ENCODE assay signal across 17 cellular contexts in genomic region chr15:91961357-91961756, GRCh38.
"Had no signal": no experiment of that assay in that cellular context is flagged by ENCODE, and none has a peak within 500 bp of the region (broad histone marks: within the 10 kb centered on the region; RNA-seq: fewer than 3 reads in every experiment).

No MANE protein-coding gene starts in this region.

- H3K36me3 Mint-ChIP-seq: naive B cell had no signal

- H3K27me3 ChIP-seq: body of pancreas, gastrocnemius medialis, heart right ventricle, ovary, sigmoid colon, SJSA1, spleen had no signal

- H3K9me3 Mint-ChIP-seq: activated naive CD4-positive, alpha-beta T cell treated with anti-CD3 and anti-CD28 coated beads, Interleukin-2, amount 50 U/mL, for 24 hours had no signal

- H3K27ac Mint-ChIP-seq: activated CD8-positive, alpha-beta memory T cell treated with anti-CD3 and anti-CD28 coated beads, Interleukin-2, amount 10 ng/mL, durations not matched to agents 7 days and 5 days; activated naive CD4-positive, alpha-beta T cell treated with anti-CD3 and anti-CD28 coated beads, Interleukin-2, amount 50 U/mL, for 24 hours; naive B cell had no signal

- H3K4me1 ChIP-seq: body of pancreas, SJSA1 had no signal

- H3K4me3 ChIP-seq: body of pancreas, ovary, sigmoid colon, SJSA1, spleen, thoracic aorta had no signal

- ATAC-seq: activated CD4-positive, CD25-positive, alpha-beta regulatory T cell treated with anti-CD3 and anti-CD28 coated beads, Interleukin-2, amount 50 U/mL, for 24 hours; activated CD8-positive, alpha-beta memory T cell treated with anti-CD3 and anti-CD28 coated beads, Interleukin-2, amount 10 ng/mL, durations not matched to agents 7 days and 5 days; body of pancreas; gastrocnemius medialis; heart right ventricle had no signal

- H3K27me3 Mint-ChIP-seq: activated CD8-positive, alpha-beta memory T cell treated with anti-CD3 and anti-CD28 coated beads, Interleukin-2, amount 10 ng/mL, durations not matched to agents 7 days and 5 days; activated naive CD4-positive, alpha-beta T cell treated with anti-CD3 and anti-CD28 coated beads, Interleukin-2, amount 50 U/mL, for 24 hours had no signal

- H3K36me3 ChIP-seq: gastrocnemius medialis, heart right ventricle, ovary, sigmoid colon, SJSA1, spleen, thoracic aorta had no signal

- H3K4me3 Mint-ChIP-seq: activated CD8-positive, alpha-beta memory T cell treated with anti-CD3 and anti-CD28 coated beads, Interleukin-2, amount 10 ng/mL, durations not matched to agents 7 days and 5 days; activated naive CD4-positive, alpha-beta T cell treated with anti-CD3 and anti-CD28 coated beads, Interleukin-2, amount 50 U/mL, for 24 hours; naive B cell had no signal

- DNase-seq: activated CD4-positive, alpha-beta T cell treated with anti-CD3 and anti-CD28 coated beads, Interleukin-2, amount 50 U/mL, for 4 hours; activated CD8-positive, alpha-beta memory T cell treated with anti-CD3 and anti-CD28 coated beads, Interleukin-2, amount 10 ng/mL, durations not matched to agents 7 days and 5 days; amygdala; body of pancreas; cortex of kidney; effector CD8-positive, alpha-beta T cell; gastrocnemius medialis; heart right ventricle; naive B cell; ovary; sigmoid colon; spleen; T-helper 9 cell had no signal

- H3K27ac ChIP-seq: body of pancreas, ovary, sigmoid colon, SJSA1, thoracic aorta had no signal

- H3K9me3 ChIP-seq: body of pancreas, gastrocnemius medialis, heart right ventricle, ovary, sigmoid colon, SJSA1, spleen, thoracic aorta had no signal
